In the genomic region with DNA sequence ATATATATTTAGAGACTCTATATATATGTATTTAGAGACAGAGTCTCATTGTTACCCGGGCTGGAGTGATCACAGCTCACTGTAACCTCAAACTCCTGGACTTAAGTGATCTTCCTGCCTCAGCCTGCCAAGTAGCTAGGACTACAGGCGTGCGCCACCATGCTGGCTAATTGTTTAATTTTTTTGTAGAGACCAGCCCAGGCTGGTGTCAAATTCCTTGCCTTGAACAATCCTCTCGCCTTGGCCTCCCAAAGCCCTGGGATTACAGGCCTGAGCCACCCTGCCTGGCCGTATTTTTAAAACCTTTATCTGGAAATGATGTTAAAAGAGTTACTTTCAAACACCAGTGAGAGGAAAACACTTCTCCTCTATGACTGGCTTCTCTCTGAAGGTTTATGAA, we compare ENCODE assay signal across 25 cellular contexts.
"Had no signal": no experiment of that assay in that cellular context is flagged by ENCODE, and none has a peak within 500 bp of the region (broad histone marks: within the 10 kb centered on the region; RNA-seq: fewer than 3 reads in every experiment).

No MANE protein-coding gene starts in this region.

- H3K27me3 Mint-ChIP-seq: activated CD4-positive, alpha-beta memory T cell treated with anti-CD3 and anti-CD28 coated beads, Interleukin-2, amount 10 ng/mL, durations not matched to agents 7 days and 5 days; activated CD4-positive, alpha-beta T cell treated with anti-CD3 and anti-CD28 coated beads, Interleukin-2, amount 10 ng/mL, durations not matched to agents 7 days and 5 days; activated naive CD4-positive, alpha-beta T cell treated with anti-CD3 and anti-CD28 coated beads, Interleukin-2, amount 50 U/mL, for 24 hours; activated T-helper 17 cell treated with anti-CD3 and anti-CD28 coated beads, Interleukin-2, amount 50 U/mL, for 72 hours; dendritic cell treated with granulocyte-macrophage colony-stimulating factor and Interleukin-4, amounts not matched to agents 40 ng/mL and 50 ng/mL, for 4 days; stimulated activated naive B cell treated with anti-CD40 and anti-IgM and Interleukin-4, amounts not matched to agents 10 μg/mL and 1 μg/mL and 100 μg/mL, for 72 hours had no signal

- H3K9me3 ChIP-seq: lower lobe of right lung, stomach, thyroid gland, upper lobe of right lung had no signal

- H3K27ac ChIP-seq: lower lobe of right lung, stomach, thyroid gland, upper lobe of right lung had no signal

- DNase-seq: activated CD4-positive, alpha-beta memory T cell treated with anti-CD3 and anti-CD28 coated beads, Interleukin-2, amount 10 ng/mL, durations not matched to agents 7 days and 5 days; activated CD4-positive, alpha-beta T cell treated with anti-CD3 and anti-CD28 coated beads for 1 hour; activated CD4-positive, alpha-beta T cell treated with anti-CD3 and anti-CD28 coated beads, Interleukin-2, amount 10 ng/mL, durations not matched to agents 7 days and 5 days; activated CD8-positive, alpha-beta memory T cell treated with anti-CD3 and anti-CD28 coated beads, Interleukin-2, amount 50 U/mL, for 48 hours; activated naive CD8-positive, alpha-beta T cell treated with anti-CD3 and anti-CD28 coated beads, Interleukin-2, amount 50 U/mL, for 24 hours; activated T-cell treated with anti-CD3 and anti-CD28 coated beads, Interleukin-2, amount 50 U/mL, for 4 hours; amygdala; effector CD8-positive, alpha-beta T cell; kidney glomerular epithelial cell; lower lobe of right lung; mesenchymal stem cell; naive thymus-derived CD8-positive, alpha-beta T cell; right cardiac atrium; stimulated activated CD4-positive, alpha-beta T cell treated with anti-CD3 and anti-CD28 coated beads, Interleukin-15, amount 100 ng/mL, for 24 hours; stimulated activated CD4-positive, alpha-beta T cell treated with anti-CD3 and anti-CD28 coated beads, Interleukin-2, amount 100 ng/mL, for 24 hours; stimulated activated naive B cell treated with anti-CD40 and anti-IgM and Interleukin-4, amounts not matched to agents 10 μg/mL and 1 μg/mL and 100 μg/mL, for 72 hours; stomach; T1000; thyroid gland; upper lobe of right lung had no signal

- H3K4me3 Mint-ChIP-seq: activated CD4-positive, alpha-beta memory T cell treated with anti-CD3 and anti-CD28 coated beads, Interleukin-2, amount 10 ng/mL, durations not matched to agents 7 days and 5 days; activated CD4-positive, alpha-beta T cell treated with anti-CD3 and anti-CD28 coated beads, Interleukin-2, amount 10 ng/mL, durations not matched to agents 7 days and 5 days; activated naive CD4-positive, alpha-beta T cell treated with anti-CD3 and anti-CD28 coated beads, Interleukin-2, amount 50 U/mL, for 24 hours; activated naive CD8-positive, alpha-beta T cell treated with anti-CD3 and anti-CD28 coated beads, Interleukin-2, amount 50 U/mL, for 24 hours; activated T-cell treated with anti-CD3 and anti-CD28 coated beads, Interleukin-2, amount 50 U/mL, for 4 hours; activated T-helper 17 cell treated with anti-CD3 and anti-CD28 coated beads, Interleukin-2, amount 50 U/mL, for 72 hours; central memory CD8-positive, alpha-beta T cell; dendritic cell treated with granulocyte-macrophage colony-stimulating factor and Interleukin-4, amounts not matched to agents 40 ng/mL and 50 ng/mL, for 4 days; naive thymus-derived CD8-positive, alpha-beta T cell; neural crest cell; stimulated activated naive B cell treated with anti-CD40 and anti-IgM and Interleukin-4, amounts not matched to agents 10 μg/mL and 1 μg/mL and 100 μg/mL, for 72 hours had no signal

- H3K4me1 ChIP-seq: thyroid gland had no signal

- H3K9me3 Mint-ChIP-seq: activated naive CD4-positive, alpha-beta T cell treated with anti-CD3 and anti-CD28 coated beads, Interleukin-2, amount 50 U/mL, for 24 hours; activated naive CD8-positive, alpha-beta T cell treated with anti-CD3 and anti-CD28 coated beads, Interleukin-2, amount 50 U/mL, for 24 hours; activated T-cell treated with anti-CD3 and anti-CD28 coated beads, Interleukin-2, amount 50 U/mL, for 4 hours; activated T-helper 17 cell treated with anti-CD3 and anti-CD28 coated beads, Interleukin-2, amount 50 U/mL, for 72 hours; central memory CD8-positive, alpha-beta T cell; neural crest cell had no signal

- H3K36me3 ChIP-seq: lower lobe of right lung, stomach, thyroid gland, upper lobe of right lung had no signal

- H3K4me3 ChIP-seq: lower lobe of right lung, stomach, thyroid gland, upper lobe of right lung had no signal

- H3K27me3 ChIP-seq: stomach, thyroid gland, upper lobe of right lung had no signal

- H3K27ac Mint-ChIP-seq: activated CD4-positive, alpha-beta memory T cell treated with anti-CD3 and anti-CD28 coated beads, Interleukin-2, amount 10 ng/mL, durations not matched to agents 7 days and 5 days; activated CD4-positive, alpha-beta T cell treated with anti-CD3 and anti-CD28 coated beads, Interleukin-2, amount 10 ng/mL, durations not matched to agents 7 days and 5 days; activated naive CD4-positive, alpha-beta T cell treated with anti-CD3 and anti-CD28 coated beads, Interleukin-2, amount 50 U/mL, for 24 hours; activated naive CD8-positive, alpha-beta T cell treated with anti-CD3 and anti-CD28 coated beads, Interleukin-2, amount 50 U/mL, for 24 hours; dendritic cell treated with granulocyte-macrophage colony-stimulating factor and Interleukin-4, amounts not matched to agents 40 ng/mL and 50 ng/mL, for 4 days; naive thymus-derived CD8-positive, alpha-beta T cell; stimulated activated naive B cell treated with anti-CD40 and anti-IgM and Interleukin-4, amounts not matched to agents 10 μg/mL and 1 μg/mL and 100 μg/mL, for 72 hours had no signal
